Comparison of ENCODE assay signal across 1 cellular context in the genomic region with DNA sequence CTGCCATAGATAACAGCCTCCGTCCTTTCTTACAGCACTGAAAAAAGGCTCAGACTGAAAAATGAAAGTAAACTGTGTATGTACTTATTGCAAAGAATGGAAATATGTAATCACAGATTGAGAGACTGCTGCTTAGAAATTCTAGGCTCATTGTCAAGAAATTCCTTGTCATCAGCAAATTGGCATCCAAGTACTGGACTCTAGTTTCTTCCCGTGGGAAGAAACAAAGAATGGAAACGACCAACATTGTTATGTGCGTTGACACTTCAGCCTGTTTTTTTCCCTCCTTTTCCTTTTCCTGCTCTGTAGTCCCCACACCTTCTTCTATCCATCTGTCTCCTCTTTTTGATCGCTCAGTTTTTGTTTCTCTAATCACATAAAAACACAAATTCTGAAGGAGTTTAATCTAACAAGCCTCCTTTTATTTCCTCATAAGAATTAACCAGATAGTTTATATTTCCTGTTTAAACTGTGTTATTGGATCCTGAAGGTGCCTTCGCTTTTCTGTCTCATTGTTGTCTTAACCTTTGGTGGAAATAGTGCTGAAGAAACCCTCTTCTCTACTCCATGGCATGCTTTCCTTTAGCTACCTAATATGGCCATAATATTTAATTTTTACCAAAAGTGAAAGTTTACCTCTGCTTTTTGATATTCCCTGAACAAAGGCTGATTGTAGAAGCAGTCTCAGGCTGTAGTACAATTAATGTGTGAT.
TF ChIP-seq lines count a peak whose summit lies in the region.

No MANE protein-coding gene starts in this region.

TF ChIP-seq in HepG2, 621 proteins besides CTCF, POLR2A, EP300 and RAD21:
- TF ChIP-seq NFRKB (IDR thresholded peaks at IDR 0.05) (no peak), IKZF1 (IDR thresholded peaks at IDR 0.05) (no peak), ZMYM4 (CRISPR knock-in tag; IDR thresholded peaks at IDR 0.05) (no peak), ZNF557 (CRISPR knock-in tag; IDR thresholded peaks at IDR 0.05) (no peak), FIP1L1 (IDR thresholded peaks at IDR 0.05; ENCODE audit: borderline replicate concordance, insufficient read depth, low read depth, low read length) (no peak), KDM1A (CRISPR knock-in tag; IDR thresholded peaks at IDR 0.05) (no peak), CENPX (CRISPR knock-in tag; IDR thresholded peaks at IDR 0.05) (no peak), ATF5 (CRISPR knock-in tag; IDR thresholded peaks at IDR 0.05; ENCODE audit: low read depth) (no peak), TGIF2 (CRISPR knock-in tag; IDR thresholded peaks at IDR 0.05) (no peak), ZNF451 (CRISPR knock-in tag; IDR thresholded peaks at IDR 0.05) (no peak), ZNF878 (CRISPR knock-in tag; IDR thresholded peaks at IDR 0.05) (no peak), PRPF4 (IDR thresholded peaks at IDR 0.05; ENCODE audit: low read depth, low read length, poor library complexity, severe bottlenecking) (no peak), PITX1 (CRISPR knock-in tag; IDR thresholded peaks at IDR 0.05) (no peak)
- TF ChIP-seq, protein P1, sequence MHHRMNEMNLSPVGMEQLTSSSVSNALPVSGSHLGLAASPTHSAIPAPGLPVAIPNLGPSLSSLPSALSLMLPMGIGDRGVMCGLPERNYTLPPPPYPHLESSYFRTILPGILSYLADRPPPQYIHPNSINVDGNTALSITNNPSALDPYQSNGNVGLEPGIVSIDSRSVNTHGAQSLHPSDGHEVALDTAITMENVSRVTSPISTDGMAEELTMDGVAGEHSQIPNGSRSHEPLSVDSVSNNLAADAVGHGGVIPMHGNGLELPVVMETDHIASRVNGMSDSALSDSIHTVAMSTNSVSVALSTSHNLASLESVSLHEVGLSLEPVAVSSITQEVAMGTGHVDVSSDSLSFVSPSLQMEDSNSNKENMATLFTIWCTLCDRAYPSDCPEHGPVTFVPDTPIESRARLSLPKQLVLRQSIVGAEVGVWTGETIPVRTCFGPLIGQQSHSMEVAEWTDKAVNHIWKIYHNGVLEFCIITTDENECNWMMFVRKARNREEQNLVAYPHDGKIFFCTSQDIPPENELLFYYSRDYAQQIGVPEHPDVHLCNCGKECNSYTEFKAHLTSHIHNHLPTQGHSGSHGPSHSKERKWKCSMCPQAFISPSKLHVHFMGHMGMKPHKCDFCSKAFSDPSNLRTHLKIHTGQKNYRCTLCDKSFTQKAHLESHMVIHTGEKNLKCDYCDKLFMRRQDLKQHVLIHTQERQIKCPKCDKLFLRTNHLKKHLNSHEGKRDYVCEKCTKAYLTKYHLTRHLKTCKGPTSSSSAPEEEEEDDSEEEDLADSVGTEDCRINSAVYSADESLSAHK (CRISPR knock-in tag; IDR thresholded peaks at IDR 0.05; ENCODE audit: borderline replicate concordance) = no peak
- TF ChIP-seq, protein P2, sequence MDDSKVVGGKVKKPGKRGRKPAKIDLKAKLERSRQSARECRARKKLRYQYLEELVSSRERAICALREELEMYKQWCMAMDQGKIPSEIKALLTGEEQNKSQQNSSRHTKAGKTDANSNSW (CRISPR knock-in tag; IDR thresholded peaks at IDR 0.05; ENCODE audit: borderline replicate concordance) = no peak
